ENCODE assay signal across 20 cellular contexts in genomic region chr12:94277426-94278000, GRCh38.
DNase-seq lines count a peak whose midpoint lies in the region; ATAC-seq and TF ChIP-seq lines count a peak whose summit lies in the region.
"Had no signal": no experiment of that assay in that cellular context is flagged by ENCODE, and none has a peak within 500 bp of the region (broad histone marks: within the 10 kb centered on the region; RNA-seq: fewer than 3 reads in every experiment).

No MANE protein-coding gene starts in this region.

- H3K27ac Mint-ChIP-seq in activated T-cell treated with anti-CD3 and anti-CD28 coated beads, Interleukin-2, amount 50 U/mL, for 72 hours, result no peak overlapping the region
- H3K27ac Mint-ChIP-seq: activated naive CD4-positive, alpha-beta T cell treated with anti-CD3 and anti-CD28 coated beads for 36 hours; CD4-positive, alpha-beta T cell; nephron progenitor cell; stimulated activated effector memory CD8-positive, alpha-beta T cell treated with anti-CD3 and anti-CD28 coated beads, Interleukin-12 subunit alpha, Interleukin-12 subunit beta, amount 100 ng/mL, for 72 hours; T-cell had no signal

- CTCF ChIA-PET in HEK293 (lab: Yijun Ruan, JAX), result no interaction called here

- ATAC-seq in left lobe of liver (peak; percentile 90), HG03460 (IDR thresholded peaks at IDR 0.05; ENCODE audit: unreplicated experiment) (no peak)
- ATAC-seq in activated T-cell treated with anti-CD3 and anti-CD28 coated beads, Interleukin-2, amount 50 U/mL, for 72 hours (replicated peaks in 1 of 2), result no peak
- ATAC-seq: stimulated activated effector memory CD8-positive, alpha-beta T cell treated with anti-CD3 and anti-CD28 coated beads, Interleukin-12 subunit alpha, Interleukin-12 subunit beta, amount 100 ng/mL, for 72 hours; T-cell had no signal

- no peaks in the 10 kb centered on the region for H3K9me3 Mint-ChIP-seq in activated T-cell treated with anti-CD3 and anti-CD28 coated beads, Interleukin-2, amount 50 U/mL, for 72 hours
- H3K9me3 Mint-ChIP-seq: activated naive CD4-positive, alpha-beta T cell treated with anti-CD3 and anti-CD28 coated beads for 36 hours; CD4-positive, alpha-beta T cell; nephron progenitor cell; stimulated activated effector memory CD8-positive, alpha-beta T cell treated with anti-CD3 and anti-CD28 coated beads, Interleukin-12 subunit alpha, Interleukin-12 subunit beta, amount 100 ng/mL, for 72 hours; T-cell had no signal

- no peak overlapping the region for H3K4me3 ChIP-seq in HEK293 (ENCODE audit: low read depth, low read length)
- H3K4me3 ChIP-seq: thoracic aorta had no signal

- no peak overlapping the region for H3K4me3 Mint-ChIP-seq in activated T-cell treated with anti-CD3 and anti-CD28 coated beads, Interleukin-2, amount 50 U/mL, for 72 hours
- H3K4me3 Mint-ChIP-seq: activated naive CD4-positive, alpha-beta T cell treated with anti-CD3 and anti-CD28 coated beads for 36 hours; CD4-positive, alpha-beta T cell; nephron progenitor cell; stimulated activated effector memory CD8-positive, alpha-beta T cell treated with anti-CD3 and anti-CD28 coated beads, Interleukin-12 subunit alpha, Interleukin-12 subunit beta, amount 100 ng/mL, for 72 hours; T-cell had no signal

- no peak for TF ChIP-seq CTCF in HEK293 (tag by site-specific recombination; IDR thresholded peaks at IDR 0.05)

- no peaks in the 10 kb centered on the region for H3K9me3 ChIP-seq in HEK293 (ENCODE audit: control insufficient read depth, insufficient read depth, low read depth, low read length)
- H3K9me3 ChIP-seq: thoracic aorta had no signal

- peaks cover 0 to 7% of the 10 kb centered on the region in 2 donors for H3K36me3 Mint-ChIP-seq in activated T-cell treated with anti-CD3 and anti-CD28 coated beads, Interleukin-2, amount 50 U/mL, for 72 hours (ENCODE audit: insufficient read depth in 2 of 2)

- H3K4me1 ChIP-seq in HEK293 (ENCODE audit: control insufficient read depth, insufficient read depth, low read length), result no peaks in the 10 kb centered on the region

- H3K4me1 Mint-ChIP-seq in activated T-cell treated with anti-CD3 and anti-CD28 coated beads, Interleukin-2, amount 50 U/mL, for 72 hours (ENCODE audit: low read depth), result peaks cover 13% of the 10 kb centered on the region

- POLR2A ChIA-PET in HEK293 (lab: Yijun Ruan, JAX), result no interaction called here

- DNase-seq in brain pericyte (ENCODE audit: low read depth, low spot score), result peak; percentile 15
- DNase-seq in left lobe of liver (ENCODE audit: low spot score), result peak; percentile 84
- peak; percentile 44 for DNase-seq in pons (ENCODE audit: low spot score)
- DNase-seq in HT-29 (ENCODE audit: low spot score), result no peak
- DNase-seq in activated T-cell treated with anti-CD3 and anti-CD28 coated beads, Interleukin-2, amount 50 U/mL, for 72 hours, result no peak
- DNase-seq in activated effector memory CD4-positive, alpha-beta T cell treated with Interleukin-2 at 50 U/mL for 16 hours, result no peak
- DNase-seq: activated naive CD4-positive, alpha-beta T cell treated with anti-CD3 and anti-CD28 coated beads for 36 hours; activated T-cell treated with anti-CD3 and anti-CD28 coated beads for 4 hours; CD4-positive, alpha-beta T cell; kidney; NCI-H1105; NCI-H510A treated with DMSO at 0.1 percent for 48 hours; nephron progenitor cell; retina; SHP77 treated with DMSO at 0.1 percent for 48 hours; T-cell had no signal

- no peaks in the 10 kb centered on the region for H3K27me3 Mint-ChIP-seq in activated T-cell treated with anti-CD3 and anti-CD28 coated beads, Interleukin-2, amount 50 U/mL, for 72 hours (ENCODE audit: low read depth)
- H3K27me3 Mint-ChIP-seq: CD4-positive, alpha-beta T cell; T-cell had no signal

- no peak overlapping the region for H3K27ac ChIP-seq in HEK293 (ENCODE audit: extremely low read depth, low read depth, low read length)
- H3K27ac ChIP-seq: thoracic aorta had no signal

- H3K36me3 ChIP-seq in HEK293 (ENCODE audit: control insufficient read depth in 2 of 2, insufficient read depth in 1 of 2, low read length in 2 of 2), result no peaks in the 10 kb centered on the region
- H3K36me3 ChIP-seq: thoracic aorta had no signal

TF ChIP-seq in HEK293, 187 proteins besides CTCF, POLR2A, EP300 and RAD21:
- TF ChIP-seq ZFHX2 (tag by site-specific recombination; conservative IDR thresholded peaks at IDR 0.05) (peak; percentile 46), ZNF19 (tag by site-specific recombination; IDR thresholded peaks at IDR 0.05; ENCODE audit: low read depth) (no peak), EGR2 (tag by site-specific recombination; IDR thresholded peaks at IDR 0.05; ENCODE audit: low read depth) (peak; percentile 68)
TF ChIP-seq in HEK293: peak in this region for 2.

Comparison
In these comparisons a context has a peak if more than half of its experiments do, and no peak if none do; other contexts are left out.
1. DNase-seq: peak in brain pericyte (single experiment), left lobe of liver (single experiment) and pons (single experiment); none in HT-29 (single experiment), activated T-cell treated with anti-CD3 and anti-CD28 coated beads, Interleukin-2, amount 50 U/mL, for 72 hours (0 of 2) and activated effector memory CD4-positive, alpha-beta T cell treated with Interleukin-2 at 50 U/mL for 16 hours (single experiment).